ENCODE assay signal across 24 cellular contexts in genomic region chr6:87745966-87746721, GRCh38. TPM values are rescaled to one million over a fixed set of nuclear protein-coding genes. Genes with fewer than 3 reads are reported as not detected.
DNase-seq lines count a peak whose midpoint lies in the region; ATAC-seq, FAIRE-seq and TF ChIP-seq lines count a peak whose summit lies in the region.
"Had no signal": no experiment of that assay in that cellular context is flagged by ENCODE, and none has a peak within 500 bp of the region (broad histone marks: within the 10 kb centered on the region; RNA-seq: fewer than 3 reads in every experiment).

No MANE protein-coding gene starts in this region.

- CTCF ChIA-PET in HEK293 (lab: Yijun Ruan, JAX), result interaction anchor here (0.6 to 1.2 kb wide), 3 partner anchors 15 to 353 kb away, joined by 3 read pairs; no protein-coding TSS in a partner anchor
- CTCF ChIA-PET in GM12878 (lab: Yijun Ruan, JAX), result no interaction called here

- DNase-seq in GM12878 (ENCODE audit: low read depth, low spot score) (no peak), fibroblast of gingiva (ENCODE audit: low read depth) (peak; percentile 50), GM13976 (ENCODE audit: low spot score) (no peak), body of pancreas (no peak)
- no peak for DNase-seq in stimulated activated CD4-positive, alpha-beta T cell treated with anti-CD3 and anti-CD28 coated beads, Interleukin-1b, Interleukin-23, amount 100 ng/mL, for 48 hours
- DNase-seq: CD8-positive, alpha-beta memory T cell; DMS 273 treated with DMSO at 0.1 percent for 48 hours; DMS79; EL; GDM1; H7; KG1; MG63; NCI-H2029; NCI-H2227 treated with DMSO at 0.1 percent for 48 hours; NCI-H526 treated with DMSO at 0.1 percent for 48 hours; Right ventricle myocardium superior; RPMI8226 had no signal

- SMC1A ChIA-PET in GM12878 (lab: Charles Lee; ENCODE audit: uncharacterized antibody, unreplicated experiment), result interaction anchor here (0.9 to 2.4 kb wide), 5 partner anchors 9 to 187 kb away, joined by 3 to 17 read pairs (median 5); no protein-coding TSS in a partner anchor

- intact Hi-C loops in GM12878 (cut with micrococcal nuclease; ENCODE audit: unreplicated experiment) (no loop called here), body of pancreas (cut with DNase I) (no loop called here)

- peak; percentile 41 for FAIRE-seq in A204.1 (lab: Jason Lieb, UNC)
- no peak for FAIRE-seq in GM12878 (lab: Jason Lieb, UNC)
- FAIRE-seq: A549, GM12891 had no signal

- no peak for ATAC-seq in GM12878
- ATAC-seq in body of pancreas, result no peak
- ATAC-seq: A549 had no signal

- H2AFZ ChIP-seq in GM12878 (ENCODE audit: control insufficient read depth, low read depth, low read length), result no peak overlapping the region; the same call in 1 of the 2 replicates

- WGBS in GM12878 (ENCODE audit: insufficient coverage, insufficient replicate concordance, low lambda C conversion rate, missing lambda C conversion rate), result 45% methylated on average over 2 of the region's 2 CpGs
- WGBS in body of pancreas, 2 donors, result 51 to 57% methylated on average over 2 of the region's 2 CpGs

- H3K4me2 ChIP-seq in GM12878 (ENCODE audit: control insufficient read depth, insufficient read depth), result no peak overlapping the region
- H3K4me2 ChIP-seq: A549 had no signal

- H3K27me3 ChIP-seq in GM12878 (replicated peaks in 1 of 2; ENCODE audit: control insufficient read depth in 2 of 2, insufficient read depth in 2 of 2, low read length in 1 of 2), result no peaks in the 10 kb centered on the region
- H3K27me3 ChIP-seq in body of pancreas, result no peaks in the 10 kb centered on the region
- H3K27me3 ChIP-seq: MG63, SJSA1 had no signal

- TF ChIP-seq RAD21 in GM12878 (IDR thresholded peaks at IDR 0.05; ENCODE audit: insufficient read depth, low read depth, low read length), result no peak

- H3K9ac ChIP-seq in GM12878 (ENCODE audit: control insufficient read depth, insufficient read depth, low read length), result no peak overlapping the region

- no TSS peak for BruUV-seq in GM12878 (replicated peaks; lab: Mats Ljungman, UMichigan)

- no peaks in the 10 kb centered on the region; a peak in 1 of 3 replicates for H3K36me3 ChIP-seq in HEK293 (ENCODE audit: control insufficient read depth in 2 of 2, insufficient read depth in 1 of 2, low read length in 2 of 2)
- H3K36me3 ChIP-seq in GM12878 (ENCODE audit: control insufficient read depth in 2 of 2, insufficient read depth in 2 of 2, low read length in 1 of 2), result no peaks in the 10 kb centered on the region
- no peaks in the 10 kb centered on the region for H3K36me3 ChIP-seq in body of pancreas (replicated peaks in 1 of 2; ENCODE audit: insufficient read depth in 1 of 2, low read depth in 2 of 2)
- H3K36me3 ChIP-seq: MG63, SJSA1 had no signal

- H3K4me1 ChIP-seq in HEK293 (ENCODE audit: control insufficient read depth, insufficient read depth, low read length), result no peaks in the 10 kb centered on the region
- H3K4me1 ChIP-seq in GM12878 (ENCODE audit: control insufficient read depth, insufficient read depth, low read length), result peaks cover 18% of the 10 kb centered on the region
- no peaks in the 10 kb centered on the region for H3K4me1 ChIP-seq in body of pancreas
- H3K4me1 ChIP-seq: SJSA1 had no signal

- TF ChIP-seq CTCF in HEK293 (tag by site-specific recombination; IDR thresholded peaks at IDR 0.05) (no peak), GM12878 (IDR thresholded peaks at IDR 0.05 in 2 of 3, conservative IDR thresholded peaks at IDR 0.05 in 1 of 3; ENCODE audit: control insufficient read depth in 2 of 3, extremely low read depth in 1 of 3, insufficient read depth in 1 of 3, low read depth in 3 of 3, low read length in 3 of 3) (no peak), GM13976 (IDR thresholded peaks at IDR 0.05; ENCODE audit: borderline replicate concordance, control extremely low read depth, extremely low read depth, insufficient read depth, missing control alignments) (no peak), body of pancreas (IDR thresholded peaks at IDR 0.05) (no peak)

- H3K4me3 ChIP-seq in HEK293 (ENCODE audit: low read depth, low read length) (no peak overlapping the region), GM12878 (no peak overlapping the region), body of pancreas (no peak overlapping the region)
- H3K4me3 ChIP-seq: A549, MG63, SJSA1 had no signal

- H3K27ac ChIP-seq in HEK293 (ENCODE audit: extremely low read depth, low read depth, low read length) (no peak overlapping the region), GM12878 (ENCODE audit: control insufficient read depth, insufficient read depth) (no peak overlapping the region), body of pancreas (no peak overlapping the region)
- H3K27ac ChIP-seq: C4-2B, SJSA1 had no signal

- in situ Hi-C loops in GM12878 (cut with MboI), result no loop called here
- in situ Hi-C loops in GM13976 (cut with MboI; ENCODE audit: low sequenced_read_pairs, unreplicated experiment), result no loop called here

- no peaks in the 10 kb centered on the region for H3K79me2 ChIP-seq in GM12878 (ENCODE audit: control insufficient read depth, insufficient read depth, low read length)

- RAD21 ChIA-PET in GM12878 (lab: Charles Lee; ENCODE audit: unreplicated experiment), result interaction anchor here (1.6 kb wide), 1 partner anchor 47 kb away, joined by 7 read pairs; no protein-coding TSS in a partner anchor

- TF ChIP-seq EP300 in GM12878 (IDR thresholded peaks at IDR 0.05; ENCODE audit: borderline replicate concordance in 1 of 2, control insufficient read depth in 1 of 2, low read depth in 2 of 2, low read length in 2 of 2), result no peak

- POLR2A ChIA-PET in HEK293 (lab: Yijun Ruan, JAX), result no interaction called here
- POLR2A ChIA-PET in GM12878 (lab: Charles Lee), result interaction anchor here (0.6 kb wide), 1 partner anchor 28 kb away, joined by 3 read pairs; no protein-coding TSS in a partner anchor

- no peaks in the 10 kb centered on the region for H4K20me1 ChIP-seq in GM12878 (ENCODE audit: control insufficient read depth, insufficient read depth)

- no peaks in the 10 kb centered on the region for H3K9me3 ChIP-seq in HEK293 (ENCODE audit: control insufficient read depth, insufficient read depth, low read depth, low read length)
- no peaks in the 10 kb centered on the region for H3K9me3 ChIP-seq in GM12878 (replicated peaks; ENCODE audit: control insufficient read depth, insufficient read depth, low read length)
- H3K9me3 ChIP-seq in body of pancreas, result no peaks in the 10 kb centered on the region
- H3K9me3 ChIP-seq: A549, MG63, SJSA1 had no signal

- no peak for TF ChIP-seq POLR2A in GM12878 (IDR thresholded peaks at IDR 0.05; ENCODE audit: low read depth, low read length)
- no peak for TF ChIP-seq POLR2A in body of pancreas (IDR thresholded peaks at IDR 0.05)

TF ChIP-seq in HEK293, 187 proteins besides CTCF, POLR2A, EP300 and RAD21 (continues in another document):
- no peak for TF ChIP-seq ZBTB49 (tag by site-specific recombination; IDR thresholded peaks at IDR 0.05; ENCODE audit: low read depth)

TF ChIP-seq in GM12878, 131 proteins besides CTCF, POLR2A, EP300 and RAD21:
- TF ChIP-seq, protein P1, sequence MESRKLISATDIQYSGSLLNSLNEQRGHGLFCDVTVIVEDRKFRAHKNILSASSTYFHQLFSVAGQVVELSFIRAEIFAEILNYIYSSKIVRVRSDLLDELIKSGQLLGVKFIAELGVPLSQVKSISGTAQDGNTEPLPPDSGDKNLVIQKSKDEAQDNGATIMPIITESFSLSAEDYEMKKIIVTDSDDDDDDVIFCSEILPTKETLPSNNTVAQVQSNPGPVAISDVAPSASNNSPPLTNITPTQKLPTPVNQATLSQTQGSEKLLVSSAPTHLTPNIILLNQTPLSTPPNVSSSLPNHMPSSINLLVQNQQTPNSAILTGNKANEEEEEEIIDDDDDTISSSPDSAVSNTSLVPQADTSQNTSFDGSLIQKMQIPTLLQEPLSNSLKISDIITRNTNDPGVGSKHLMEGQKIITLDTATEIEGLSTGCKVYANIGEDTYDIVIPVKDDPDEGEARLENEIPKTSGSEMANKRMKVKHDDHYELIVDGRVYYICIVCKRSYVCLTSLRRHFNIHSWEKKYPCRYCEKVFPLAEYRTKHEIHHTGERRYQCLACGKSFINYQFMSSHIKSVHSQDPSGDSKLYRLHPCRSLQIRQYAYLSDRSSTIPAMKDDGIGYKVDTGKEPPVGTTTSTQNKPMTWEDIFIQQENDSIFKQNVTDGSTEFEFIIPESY (IDR thresholded peaks at IDR 0.05), result 0 out of 2 replicates have a peak, but pooled peaks have one; percentile 30
- no peak for TF ChIP-seq IKZF1 (conservative IDR thresholded peaks at IDR 0.05)

RNA-seq across cellular contexts. Expression of gene AKIRIN2, which starts 44.1 kb away (rescaled TPM):
- total RNA-seq in GM12878 (2013; cell fraction: nucleolus; rRNA removed), result 105 and 137 TPM in 2 replicates
- total RNA-seq in GM12878 (2014; rRNA removed) (28.4 and 32.9 TPM in 2 replicates), GM12878 (2014; rRNA removed; fragmentation: Illumina TruSeq; extraction: Trizol) (21.9 and 23.7 TPM in 2 replicates), GM12878 (2021) (71.6 and 74.4 TPM in 2 replicates), body of pancreas (10 to 100 TPM in 1 of 2 donors, 1 to 10 TPM in 1; 5.4 to 16.2 TPM)
- 30.6 TPM for polyA plus RNA-seq in GM12878 (2011; ENCODE audit: low read depth)
- polyA plus RNA-seq in GM12878 (2011; rRNA removed) (40.1 and 62.9 TPM in 2 replicates), GM12878 (2014; fragmentation: Illumina TruSeq; extraction: Trizol) (39.3 and 46.5 TPM in 2 replicates), GM12878 (2014; fragmentation: Nextera tagmentation; extraction: Ambion mirVana) (10 to 100 TPM; 12.7 to 16.8 TPM), GM12878 (2014; rRNA removed) (45.0 and 49.0 TPM in 2 replicates), GM12878 (2016; fragmentation: Nextera tagmentation; extraction: Ambion mirVana) (10 to 100 TPM; 79.2 to 82.2 TPM)
- 20.0 and 28.1 TPM in 2 replicates for polyA plus RNA-seq in GM12878 (2011; cell fraction: cytosol; rRNA removed)
- 50.6 and 56.0 TPM in 2 replicates for polyA plus RNA-seq in GM12878 (2011; cell fraction: nucleus; rRNA removed)
- polyA plus RNA-seq in GM12878 (2012), result 64.1 and 73.9 TPM in 2 replicates
- 8.4 and 14.7 TPM in 2 replicates for polyA minus RNA-seq in GM12878 (2011; rRNA and poly(A)+ RNA removed)
- polyA minus RNA-seq in GM12878 (2011; cell fraction: cytosol; rRNA and poly(A)+ RNA removed), result 18.0 and 18.7 TPM in 2 replicates
- polyA minus RNA-seq in GM12878 (2011; cell fraction: nucleus; rRNA and poly(A)+ RNA removed), result 43.9 and 77.4 TPM in 2 replicates
